In genomic region chr9:112002131-112002846, GRCh38 we compare ENCODE assay signal across 2 cellular contexts.
TF ChIP-seq lines count a peak whose summit lies in the region.

No MANE protein-coding gene starts in this region.

TF ChIP-seq in liver, 16 proteins besides CTCF, POLR2A, EP300 and RAD21 (continued from another document):
- TF ChIP-seq REST (IDR thresholded peaks at IDR 0.05) (no peak), NR2F2 (IDR thresholded peaks at IDR 0.05) (peak; percentile 32), RXRA (IDR thresholded peaks at IDR 0.05) (no peak)

TF ChIP-seq in HepG2, 621 proteins besides CTCF, POLR2A, EP300 and RAD21 (continued from another document):
- TF ChIP-seq TIGD3 (CRISPR knock-in tag; IDR thresholded peaks at IDR 0.05; ENCODE audit: borderline replicate concordance) (no peak), ZNF607 (CRISPR knock-in tag; IDR thresholded peaks at IDR 0.05; ENCODE audit: borderline replicate concordance) (no peak), FOXC1 (CRISPR knock-in tag; IDR thresholded peaks at IDR 0.05; ENCODE audit: borderline replicate concordance) (no peak), PAXIP1 (CRISPR knock-in tag; conservative IDR thresholded peaks at IDR 0.05) (no peak), BCLAF1 (IDR thresholded peaks at IDR 0.05) (no peak), ZBTB37 (CRISPR knock-in tag; IDR thresholded peaks at IDR 0.05) (no peak), ZNF431 (CRISPR knock-in tag; IDR thresholded peaks at IDR 0.05; ENCODE audit: borderline replicate concordance, low read depth) (no peak), ZNF784 (CRISPR knock-in tag; IDR thresholded peaks at IDR 0.05; ENCODE audit: borderline replicate concordance) (no peak), SOX6 (IDR thresholded peaks at IDR 0.05) (no peak), SOX6 (CRISPR knock-in tag; IDR thresholded peaks at IDR 0.05) (no peak), HMG20B (CRISPR knock-in tag; conservative IDR thresholded peaks at IDR 0.05) (no peak), ZNF557 (CRISPR knock-in tag; IDR thresholded peaks at IDR 0.05) (no peak), ZNF563 (CRISPR knock-in tag; IDR thresholded peaks at IDR 0.05) (no peak), RARG (CRISPR knock-in tag; IDR thresholded peaks at IDR 0.05; ENCODE audit: low read depth) (no peak), REPIN1 (CRISPR knock-in tag; IDR thresholded peaks at IDR 0.05; ENCODE audit: borderline replicate concordance, low read depth) (no peak)
